1 cellular context compared by ENCODE assay signal in genomic region chr17:82636626-82637598, GRCh38.
TF ChIP-seq lines count a peak whose summit lies in the region.

No MANE protein-coding gene starts in this region.

TF ChIP-seq in HepG2, 621 proteins besides CTCF, POLR2A, EP300 and RAD21 (continued from another document and continues in another):
- TF ChIP-seq AFF4 (CRISPR knock-in tag; IDR thresholded peaks at IDR 0.05) (no peak), FOXK2 (IDR thresholded peaks at IDR 0.05) (peak; percentile 59; the same call in 1 of the 2 replicates), E2F2 (CRISPR knock-in tag; IDR thresholded peaks at IDR 0.05; ENCODE audit: borderline replicate concordance) (no peak), ZNF510 (CRISPR knock-in tag; IDR thresholded peaks at IDR 0.05; ENCODE audit: low read depth) (no peak), ZNF337 (CRISPR knock-in tag; IDR thresholded peaks at IDR 0.05; ENCODE audit: borderline replicate concordance, low read depth) (no peak), MXD3 (CRISPR knock-in tag; IDR thresholded peaks at IDR 0.05) (no peak), PPARG (CRISPR knock-in tag; conservative IDR thresholded peaks at IDR 0.05) (no peak), ZSCAN22 (CRISPR knock-in tag; IDR thresholded peaks at IDR 0.05) (no peak), ZC3H4 (CRISPR knock-in tag; IDR thresholded peaks at IDR 0.05; ENCODE audit: borderline replicate concordance) (no peak), ZMYM4 (CRISPR knock-in tag; IDR thresholded peaks at IDR 0.05) (peak; percentile 45; the same call in 1 of the 2 replicates), SAFB2 (CRISPR knock-in tag; IDR thresholded peaks at IDR 0.05; ENCODE audit: borderline replicate concordance, low read depth) (no peak), THAP11 (CRISPR knock-in tag; IDR thresholded peaks at IDR 0.05) (no peak), MXI1 (IDR thresholded peaks at IDR 0.05; ENCODE audit: borderline replicate concordance, low read depth, low read length) (no peak; the same call in 2 of the 3 replicates), BRF2 (CRISPR knock-in tag; IDR thresholded peaks at IDR 0.05) (no peak), PAWR (CRISPR knock-in tag; IDR thresholded peaks at IDR 0.05; ENCODE audit: borderline replicate concordance) (no peak), STAT5B (CRISPR knock-in tag; IDR thresholded peaks at IDR 0.05) (no peak), ZFP1 (CRISPR knock-in tag; IDR thresholded peaks at IDR 0.05) (no peak), ZNF576 (CRISPR knock-in tag; IDR thresholded peaks at IDR 0.05) (no peak), NR2C2 (CRISPR knock-in tag; IDR thresholded peaks at IDR 0.05; ENCODE audit: borderline replicate concordance) (no peak), GABPA (IDR thresholded peaks at IDR 0.05; ENCODE audit: low read depth, low read length) (no peak), GABPA (CRISPR knock-in tag; IDR thresholded peaks at IDR 0.05; ENCODE audit: low read depth) (0 out of 2 replicates have a peak, but pooled peaks have one; percentile 39), ZNF274 (CRISPR knock-in tag; IDR thresholded peaks at IDR 0.05) (no peak), ZNF75D (CRISPR knock-in tag; IDR thresholded peaks at IDR 0.05; ENCODE audit: borderline replicate concordance) (no peak), ZNF253 (CRISPR knock-in tag; IDR thresholded peaks at IDR 0.05; ENCODE audit: borderline replicate concordance) (no peak), ZNF30 (CRISPR knock-in tag; IDR thresholded peaks at IDR 0.05) (no peak), ZNF598 (CRISPR knock-in tag; IDR thresholded peaks at IDR 0.05; ENCODE audit: borderline replicate concordance) (no peak), ZNF580 (CRISPR knock-in tag; IDR thresholded peaks at IDR 0.05; ENCODE audit: borderline replicate concordance, low read depth) (no peak), ZNF431 (CRISPR knock-in tag; IDR thresholded peaks at IDR 0.05; ENCODE audit: borderline replicate concordance, low read depth) (no peak), ZNF275 (CRISPR knock-in tag; IDR thresholded peaks at IDR 0.05; ENCODE audit: borderline replicate concordance) (no peak), MAX (IDR thresholded peaks at IDR 0.05) (no peak), ZXDC (CRISPR knock-in tag; IDR thresholded peaks at IDR 0.05) (no peak), ZHX1 (CRISPR knock-in tag; IDR thresholded peaks at IDR 0.05; ENCODE audit: low read depth) (no peak), CCDC6 (CRISPR knock-in tag; IDR thresholded peaks at IDR 0.05) (no peak), PRDM15 (CRISPR knock-in tag; IDR thresholded peaks at IDR 0.05) (no peak)
